In genomic region chr6:28401172-28401571, GRCh38 we compare ENCODE assay signal across 24 cellular contexts. TPM values are rescaled to one million over a fixed set of nuclear protein-coding genes. Genes with fewer than 3 reads are reported as not detected.
DNase-seq lines count a peak whose midpoint lies in the region; ATAC-seq, FAIRE-seq and TF ChIP-seq lines count a peak whose summit lies in the region.
"Had no signal": no experiment of that assay in that cellular context is flagged by ENCODE, and none has a peak within 500 bp of the region (broad histone marks: within the 10 kb centered on the region; RNA-seq: fewer than 3 reads in every experiment).

No MANE protein-coding gene starts in this region.

- no peak overlapping the region for H3K4me2 ChIP-seq in astrocyte (ENCODE audit: low read length)

- peaks cover 4% of the 10 kb centered on the region for H3K4me1 ChIP-seq in astrocyte (ENCODE audit: insufficient read depth, low read length)
- H3K4me1 ChIP-seq: A549, colonic mucosa had no signal

- peak overlapping the region; percentile 3 for H3K4me3 Mint-ChIP-seq in activated naive CD8-positive, alpha-beta T cell
- no peak overlapping the region for H3K4me3 Mint-ChIP-seq in activated naive CD8-positive, alpha-beta T cell treated with anti-CD3 and anti-CD28 coated beads for 36 hours
- H3K4me3 Mint-ChIP-seq in astrocyte (ENCODE audit: unreplicated experiment) (no peak overlapping the region), type B pancreatic cell (peak overlapping the region; percentile 51)
- H3K4me3 Mint-ChIP-seq: activated T-helper 1 cell treated with anti-CD3 and anti-CD28 coated beads, Interleukin-12 subunit alpha, Interleukin-12 subunit beta, Interleukin-2, Interleukin-4 antibody, amounts not matched to agents 30 ng/mL and 10 ng/mL and 1 ng/mL, durations not matched to agents 14 hours and 24 hours and 36 hours; memory B cell; T-helper 1 cell treated with Interleukin-12 subunit alpha and Interleukin-12 subunit beta and Interleukin-4 antibody, amounts not matched to agents 30 μg/mL and 1 μg/mL, for 36 hours had no signal

- peaks cover 30% of the 10 kb centered on the region for H3K4me1 Mint-ChIP-seq in activated naive CD8-positive, alpha-beta T cell (ENCODE audit: low read depth)
- H3K4me1 Mint-ChIP-seq in activated naive CD8-positive, alpha-beta T cell treated with anti-CD3 and anti-CD28 coated beads for 36 hours: peaks cover 31% of the 10 kb centered on the region
- H3K4me1 Mint-ChIP-seq in astrocyte (ENCODE audit: low read depth, unreplicated experiment): peaks cover 11% of the 10 kb centered on the region
- H3K4me1 Mint-ChIP-seq in type B pancreatic cell (ENCODE audit: unreplicated experiment): peaks cover 18% of the 10 kb centered on the region

- FAIRE-seq in astrocyte (lab: Jason Lieb, UNC): no peak
- FAIRE-seq: A549, GM18507, kidney had no signal

- H3K27ac Mint-ChIP-seq in activated naive CD8-positive, alpha-beta T cell: no peak overlapping the region
- H3K27ac Mint-ChIP-seq in activated naive CD8-positive, alpha-beta T cell treated with anti-CD3 and anti-CD28 coated beads for 36 hours: no peak overlapping the region
- no peak overlapping the region for H3K27ac Mint-ChIP-seq in astrocyte (ENCODE audit: unreplicated experiment)
- no peak overlapping the region for H3K27ac Mint-ChIP-seq in type B pancreatic cell
- H3K27ac Mint-ChIP-seq: activated T-helper 1 cell treated with anti-CD3 and anti-CD28 coated beads, Interleukin-12 subunit alpha, Interleukin-12 subunit beta, Interleukin-2, Interleukin-4 antibody, amounts not matched to agents 30 ng/mL and 10 ng/mL and 1 ng/mL, durations not matched to agents 14 hours and 24 hours and 36 hours; memory B cell; T-helper 1 cell treated with Interleukin-12 subunit alpha and Interleukin-12 subunit beta and Interleukin-4 antibody, amounts not matched to agents 30 μg/mL and 1 μg/mL, for 36 hours had no signal

- ATAC-seq in Right ventricle myocardium superior (ENCODE audit: poor library complexity) (no peak), HG03108 (IDR thresholded peaks at IDR 0.05; ENCODE audit: unreplicated experiment) (no peak)
- ATAC-seq: A549; right cardiac atrium; Right ventricle myocardium inferior; stimulated activated naive CD8-positive, alpha-beta T cell treated with anti-CD3 and anti-CD28 coated beads, Interleukin-15, Interleukin-2, amounts not matched to agents 100 U/mL and 50 U/mL, for 24 hours had no signal

- peaks cover 32% of the 10 kb centered on the region for H3K79me2 ChIP-seq in astrocyte (ENCODE audit: insufficient read depth, low read length)

- H3K9me3 ChIP-seq in astrocyte (ENCODE audit: insufficient read depth, low read depth, low read length): no peaks in the 10 kb centered on the region
- H3K9me3 ChIP-seq: A549, colonic mucosa had no signal

- intact Hi-C loops in Right ventricle myocardium superior (cut with DNase I): no loop called here

- no peak overlapping the region for H2AFZ ChIP-seq in astrocyte (ENCODE audit: low read depth, low read length)

- H3K27me3 ChIP-seq in astrocyte (ENCODE audit: insufficient read depth, low read length): no peaks in the 10 kb centered on the region
- H3K27me3 ChIP-seq: colonic mucosa, hepatocyte had no signal

- H3K9ac ChIP-seq in astrocyte (ENCODE audit: low read length): no peak overlapping the region

- H3K9me3 Mint-ChIP-seq in activated naive CD8-positive, alpha-beta T cell (ENCODE audit: low read depth): no peaks in the 10 kb centered on the region
- H3K9me3 Mint-ChIP-seq in activated naive CD8-positive, alpha-beta T cell treated with anti-CD3 and anti-CD28 coated beads for 36 hours: no peaks in the 10 kb centered on the region
- H3K9me3 Mint-ChIP-seq in astrocyte (ENCODE audit: unreplicated experiment) (no peaks in the 10 kb centered on the region), type B pancreatic cell (no peaks in the 10 kb centered on the region)

- peaks cover 19% of the 10 kb centered on the region for H3K36me3 Mint-ChIP-seq in activated naive CD8-positive, alpha-beta T cell
- peaks cover 32% of the 10 kb centered on the region for H3K36me3 Mint-ChIP-seq in activated naive CD8-positive, alpha-beta T cell treated with anti-CD3 and anti-CD28 coated beads for 36 hours
- H3K36me3 Mint-ChIP-seq in astrocyte (ENCODE audit: low read depth, unreplicated experiment): no peaks in the 10 kb centered on the region
- H3K36me3 Mint-ChIP-seq in type B pancreatic cell: peaks cover 18% of the 10 kb centered on the region

- H3K27me3 Mint-ChIP-seq in activated naive CD8-positive, alpha-beta T cell: peaks cover 15% of the 10 kb centered on the region
- H3K27me3 Mint-ChIP-seq in activated naive CD8-positive, alpha-beta T cell treated with anti-CD3 and anti-CD28 coated beads for 36 hours: peaks cover 44% of the 10 kb centered on the region
- H3K27me3 Mint-ChIP-seq in astrocyte (ENCODE audit: low read depth, unreplicated experiment) (no peaks in the 10 kb centered on the region), type B pancreatic cell (peaks cover 26% of the 10 kb centered on the region)

- H4K20me1 ChIP-seq in astrocyte (ENCODE audit: insufficient read depth, low read length): no peaks in the 10 kb centered on the region

- H3K36me3 ChIP-seq in astrocyte (ENCODE audit: insufficient read depth, low read length): peaks cover 2% of the 10 kb centered on the region
- H3K36me3 ChIP-seq: colonic mucosa had no signal

- H3K27ac ChIP-seq in astrocyte (ENCODE audit: low read depth, low read length): no peak overlapping the region
- H3K27ac ChIP-seq: A549, colonic mucosa, hepatocyte had no signal

- H3K4me3 ChIP-seq in astrocyte (ENCODE audit: insufficient read depth, low read depth, low read length): no peak overlapping the region
- no peak overlapping the region for H3K4me3 ChIP-seq in foreskin fibroblast (ENCODE audit: low read depth in 1 of 2, low read length in 2 of 2)
- H3K4me3 ChIP-seq: A549, colonic mucosa, hepatocyte had no signal

- no peak for DNase-seq in activated naive CD8-positive, alpha-beta T cell treated with anti-CD3 and anti-CD28 coated beads for 36 hours
- peak; percentile 25 for DNase-seq in astrocyte (ENCODE audit: low read depth)
- DNase-seq in foreskin fibroblast: peak; percentile 26 to 69
- no peak for DNase-seq in type B pancreatic cell (ENCODE audit: extremely low spot score, unreplicated experiment)
- DNase-seq in Right ventricle myocardium superior: no peak
- DNase-seq in activated CD4-positive, alpha-beta T cell treated with anti-CD3 and anti-CD28 coated beads for 4 hours: no peak
- DNase-seq: C1 segment of cervical spinal cord; colonic mucosa; DMS53; kidney; NCI-H187; NCI-H226; NK-92 treated with Interleukin-12 subunit alpha and Interleukin-12 subunit beta, amount 100 ng/mL, for 24 hours; right cardiac atrium; stimulated activated naive CD8-positive, alpha-beta T cell treated with anti-CD3 and anti-CD28 coated beads, Interleukin-15, Interleukin-2, amounts not matched to agents 100 U/mL and 50 U/mL, for 24 hours had no signal

- TF ChIP-seq CTCF in astrocyte (IDR thresholded peaks at IDR 0.05; ENCODE audit: insufficient read depth, low read depth, low read length) (no peak), foreskin fibroblast (IDR thresholded peaks at IDR 0.05; ENCODE audit: low read depth, low read length) (no peak), type B pancreatic cell (conservative IDR thresholded peaks at IDR 0.05) (no peak)

RNA-seq across cellular contexts. Expression of gene ZSCAN12, which starts 1.6 kb away (rescaled TPM):
- 1 to 10 TPM; 6.8 to 7.2 TPM for total RNA-seq in activated naive CD8-positive, alpha-beta T cell treated with anti-CD3 and anti-CD28 coated beads for 36 hours
- 5.0 and 6.3 TPM in 2 replicates for total RNA-seq in astrocyte
- 9.6 and 12.4 TPM in 2 replicates for total RNA-seq in type B pancreatic cell (ENCODE audit: low replicate concordance)
- total RNA-seq in Right ventricle myocardium superior: 1.9 TPM

RNA-seq across cellular contexts. Expression of gene ZSCAN23, which starts 42.1 kb away (rescaled TPM):
- total RNA-seq in activated naive CD8-positive, alpha-beta T cell treated with anti-CD3 and anti-CD28 coated beads for 36 hours: 1 to 10 TPM; 1.3 to 1.6 TPM
- total RNA-seq in astrocyte (3.0 and 4.8 TPM in 2 replicates), type B pancreatic cell (ENCODE audit: low replicate concordance) (10.3 and 11.2 TPM in 2 replicates), Right ventricle myocardium superior (2.1 TPM)

RNA-seq across cellular contexts. Expression of gene ZKSCAN3, which starts 51.4 kb away (rescaled TPM):
- 1 to 10 TPM; 1.8 TPM for total RNA-seq in activated naive CD8-positive, alpha-beta T cell treated with anti-CD3 and anti-CD28 coated beads for 36 hours
- 7.6 and 8.0 TPM in 2 replicates for total RNA-seq in astrocyte
- 9.3 and 12.6 TPM in 2 replicates for total RNA-seq in type B pancreatic cell (ENCODE audit: low replicate concordance)
- total RNA-seq in Right ventricle myocardium superior: 3.6 TPM

Comparison
In these comparisons a context has a peak if more than half of its experiments do, and no peak if none do; other contexts are left out.
1. H3K4me3 Mint-ChIP-seq: peak in activated naive CD8-positive, alpha-beta T cell (single experiment) and type B pancreatic cell (single experiment); none in activated naive CD8-positive, alpha-beta T cell treated with anti-CD3 and anti-CD28 coated beads for 36 hours (single experiment) and astrocyte (single experiment).
2. DNase-seq: peak in astrocyte (single experiment) and foreskin fibroblast (2 of 2); none in activated naive CD8-positive, alpha-beta T cell treated with anti-CD3 and anti-CD28 coated beads for 36 hours (single experiment), type B pancreatic cell (single experiment), Right ventricle myocardium superior (single experiment) and activated CD4-positive, alpha-beta T cell treated with anti-CD3 and anti-CD28 coated beads for 4 hours (0 of 2).